ENCODE assay signal across 18 cellular contexts in genomic region chr11:17472467-17472866, GRCh38. TPM values are rescaled to one million over a fixed set of nuclear protein-coding genes. Genes with fewer than 3 reads are reported as not detected.
DNase-seq lines count a peak whose midpoint lies in the region; ATAC-seq and TF ChIP-seq lines count a peak whose summit lies in the region.
"Had no signal": no experiment of that assay in that cellular context is flagged by ENCODE, and none has a peak within 500 bp of the region (broad histone marks: within the 10 kb centered on the region; RNA-seq: fewer than 3 reads in every experiment).

No MANE protein-coding gene starts in this region.

- H2AFZ ChIP-seq in neural progenitor cell (replicated peaks) (no peak overlapping the region), Karpas-422 (ENCODE audit: low read length) (no peak overlapping the region)

- no peak for ATAC-seq in HG02885 (IDR thresholded peaks at IDR 0.05; ENCODE audit: poor library complexity, unreplicated experiment)

- peaks cover 82% of the 10 kb centered on the region for H3K27me3 ChIP-seq in neural progenitor cell
- no peaks in the 10 kb centered on the region for H3K27me3 ChIP-seq in Karpas-422 (ENCODE audit: low read length)

- H3K9me3 ChIP-seq in neural progenitor cell (ENCODE audit: low read depth) (no peaks in the 10 kb centered on the region), Karpas-422 (ENCODE audit: low read length) (no peaks in the 10 kb centered on the region)

- H3K9me2 ChIP-seq in Karpas-422 (replicated peaks; ENCODE audit: insufficient read depth, low read length), result no peaks in the 10 kb centered on the region

- H3K4me3 Mint-ChIP-seq in neural progenitor cell, result no peak overlapping the region
- H3K4me3 Mint-ChIP-seq: B cell; CD4-positive, alpha-beta T cell; IgD-negative memory B cell had no signal

- no peaks in the 10 kb centered on the region for H3K36me3 Mint-ChIP-seq in neural progenitor cell
- H3K36me3 Mint-ChIP-seq: IgD-negative memory B cell had no signal

- H3K4me1 ChIP-seq in neural progenitor cell, result peaks cover 21% of the 10 kb centered on the region
- no peaks in the 10 kb centered on the region for H3K4me1 ChIP-seq in Karpas-422 (ENCODE audit: low read length)

- H3K27ac ChIP-seq in neural progenitor cell, result no peak overlapping the region
- no peak overlapping the region for H3K27ac ChIP-seq in Karpas-422 (ENCODE audit: low read length)

- H3K4me3 ChIP-seq in neural progenitor cell (no peak overlapping the region), Karpas-422 (ENCODE audit: low read length) (no peak overlapping the region)

- TF ChIP-seq CTCF in neural progenitor cell (IDR thresholded peaks at IDR 0.05), result no peak

- no peak overlapping the region for H3K9ac ChIP-seq in neural progenitor cell
- no peak overlapping the region for H3K9ac ChIP-seq in Karpas-422 (ENCODE audit: low read length)

- DNase-seq in D341Med (ENCODE audit: low spot score), result peak; percentile 55
- peak; percentile 80 for DNase-seq in ELF-1 (ENCODE audit: low read depth, low spot score)
- peak; percentile 28 for DNase-seq in NCI-H82 treated with DMSO at 0.1 percent for 48 hours (lab: John Stamatoyannopoulos, UW; ENCODE audit: unreplicated experiment)
- peak; percentile 57 for DNase-seq in neural progenitor cell (ENCODE audit: low spot score)
- DNase-seq in Karpas-422, result no peak
- DNase-seq in NCI-H2107 (lab: John Stamatoyannopoulos, UW), result no peak
- DNase-seq in cerebellar cortex (ENCODE audit: low spot score), result no peak
- DNase-seq: Calu3; CD4-positive, alpha-beta T cell; DMS153; DMS79 treated with DMSO at 0.1 percent for 48 hours; EL; GDM1; HCEC 1CT had no signal

- H3K27me3 Mint-ChIP-seq in neural progenitor cell (ENCODE audit: insufficient read depth, low read depth), result peaks cover 32% of the 10 kb centered on the region

- H3K4me2 ChIP-seq in neural progenitor cell (peak overlapping the region; percentile 50), Karpas-422 (ENCODE audit: low read depth, low read length, poor library complexity, severe bottlenecking) (no peak overlapping the region)

- H3F3A ChIP-seq in neural progenitor cell (ENCODE audit: low read depth), result peaks cover 28% of the 10 kb centered on the region

- H3K36me3 ChIP-seq in neural progenitor cell (no peaks in the 10 kb centered on the region), Karpas-422 (ENCODE audit: insufficient read depth, low read length) (no peaks in the 10 kb centered on the region)

- no peak overlapping the region for H3K27ac Mint-ChIP-seq in neural progenitor cell
- H3K27ac Mint-ChIP-seq: B cell; CD4-positive, alpha-beta T cell; IgD-negative memory B cell had no signal

- no peaks in the 10 kb centered on the region for H3K9me3 Mint-ChIP-seq in neural progenitor cell
- H3K9me3 Mint-ChIP-seq: CD4-positive, alpha-beta T cell had no signal

- peaks cover 20% of the 10 kb centered on the region for H3K4me1 Mint-ChIP-seq in neural progenitor cell
- H3K4me1 Mint-ChIP-seq: B cell had no signal

- H4K20me1 ChIP-seq in neural progenitor cell (ENCODE audit: low read depth) (peaks cover 16% of the 10 kb centered on the region), Karpas-422 (ENCODE audit: insufficient read depth, low read depth, low read length) (no peaks in the 10 kb centered on the region)

- H3K79me2 ChIP-seq in neural progenitor cell (ENCODE audit: low read depth) (no peaks in the 10 kb centered on the region), Karpas-422 (ENCODE audit: low read length) (no peaks in the 10 kb centered on the region)

RNA-seq across cellular contexts. Expression of gene ABCC8, which starts 4.2 kb away (rescaled TPM):
- total RNA-seq in neural progenitor cell (ENCODE audit: low replicate concordance), result 0.32 and 4.2 TPM in 2 replicates
- not detected in 2 replicates for total RNA-seq in Karpas-422 (2014; rRNA removed; shearing (Covaris generic); ENCODE audit: low replicate concordance)
- total RNA-seq: CD4-positive, alpha-beta T cell; H4 had no signal

Comparison
In these comparisons a context has a peak if more than half of its experiments do, and no peak if none do; other contexts are left out.
1. DNase-seq: peak in D341Med (single experiment), ELF-1 (single experiment), NCI-H82 treated with DMSO at 0.1 percent for 48 hours (single experiment) and neural progenitor cell (single experiment); none in Karpas-422 (single experiment), NCI-H2107 (single experiment) and cerebellar cortex (single experiment).